Comparison of ENCODE assay signal across 9 cellular contexts in the genomic region with DNA sequence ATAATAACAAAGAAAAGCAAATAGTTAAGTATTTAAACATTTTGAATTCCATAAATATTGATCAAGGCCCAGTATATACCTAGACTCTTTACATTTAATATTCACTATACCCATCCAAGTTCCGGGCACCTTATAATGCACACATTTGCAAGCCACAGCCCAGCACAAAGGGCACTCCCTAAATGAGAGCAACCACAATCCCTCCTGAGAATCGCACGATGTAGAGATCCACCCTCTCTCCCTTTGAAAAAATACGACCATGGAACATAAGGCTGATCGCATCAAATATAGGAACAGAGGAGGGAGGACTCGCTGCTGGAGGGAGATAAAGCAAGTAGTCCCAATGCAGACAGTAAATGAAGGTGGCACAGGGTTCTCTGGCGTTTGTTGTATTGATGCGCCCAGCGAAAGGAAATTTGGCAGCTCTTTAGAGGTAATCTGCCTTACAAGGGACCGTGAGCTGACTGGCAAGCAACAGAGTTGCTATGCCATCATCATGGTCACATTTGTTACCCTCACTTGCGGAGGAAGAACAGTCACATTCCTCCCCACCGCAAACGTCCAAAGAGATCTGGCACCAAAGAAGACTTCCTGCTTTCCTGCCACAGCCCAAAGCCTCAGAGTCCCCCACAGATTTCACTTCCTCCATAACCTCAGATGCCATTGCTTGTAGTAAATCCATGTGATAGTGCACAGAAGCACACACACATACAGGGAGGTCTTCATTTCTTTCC. TPM values are rescaled to one million over a fixed set of nuclear protein-coding genes. Genes with fewer than 3 reads are reported as not detected.
A peak's percentile ranks its signal among the peaks of the same experiment; 100 is the strongest.
DNase-seq lines count a peak whose midpoint lies in the region; ATAC-seq and TF ChIP-seq lines count a peak whose summit lies in the region.
"Had no signal": no experiment of that assay in that cellular context is flagged by ENCODE, and none has a peak within 500 bp of the region (broad histone marks: within the 10 kb centered on the region; RNA-seq: fewer than 3 reads in every experiment).

No MANE protein-coding gene starts in this region.

- H3K9me3 Mint-ChIP-seq in activated naive CD4-positive, alpha-beta T cell treated with anti-CD3 and anti-CD28 coated beads for 36 hours, result no peaks in the 10 kb centered on the region
- no peaks in the 10 kb centered on the region for H3K9me3 Mint-ChIP-seq in chondrocyte (ENCODE audit: low read depth)

- H3K36me3 ChIP-seq in OCI-LY3 (replicated peaks; ENCODE audit: low read depth, low read length) (no peaks in the 10 kb centered on the region), lower lobe of right lung (no peaks in the 10 kb centered on the region)
- H3K36me3 ChIP-seq: gastrocnemius medialis had no signal

- peaks cover 3% of the 10 kb centered on the region for H3K27me3 Mint-ChIP-seq in activated naive CD4-positive, alpha-beta T cell treated with anti-CD3 and anti-CD28 coated beads for 36 hours (ENCODE audit: low read depth)
- peaks cover 34% of the 10 kb centered on the region for H3K27me3 Mint-ChIP-seq in chondrocyte (ENCODE audit: low read depth)

- CTCF ChIA-PET in activated naive CD4-positive, alpha-beta T cell treated with anti-CD3 and anti-CD28 coated beads for 36 hours (lab: Charles Lee), result interaction anchor here (0.8 to 1.3 kb wide), 3 partner anchors 9 to 275 kb away, joined by 3 to 5 read pairs (median 3); no protein-coding TSS in a partner anchor

- TF ChIP-seq CTCF in OCI-LY3 (IDR thresholded peaks at IDR 0.05; ENCODE audit: low read depth, low read length) (no peak), lower lobe of right lung (IDR thresholded peaks at IDR 0.05) (no peak), chondrocyte (IDR thresholded peaks at IDR 0.05) (no peak)

- peak; percentile 46 for DNase-seq in activated naive CD4-positive, alpha-beta T cell treated with anti-CD3 and anti-CD28 coated beads for 36 hours
- no peak for DNase-seq in activated naive CD4-positive, alpha-beta T cell treated with anti-CD3 and anti-CD28 coated beads, Interleukin-2, amount 50 U/mL, for 16 hours
- peak; percentile 54 for DNase-seq in lower lobe of right lung
- DNase-seq in DMS79 treated with DMSO at 0.1 percent for 48 hours (lab: John Stamatoyannopoulos, UW), result no peak
- no peak for DNase-seq in NCI-H2081 treated with DMSO at 0.1 percent for 48 hours (lab: John Stamatoyannopoulos, UW)
- DNase-seq in chondrocyte (ENCODE audit: low spot score), result no peak

- no peaks in the 10 kb centered on the region for H3K79me2 ChIP-seq in OCI-LY3 (ENCODE audit: low read length)

- no peaks in the 10 kb centered on the region for H4K20me1 ChIP-seq in OCI-LY3 (ENCODE audit: insufficient read depth, low read length)

- peak overlapping the region; percentile 53 for H3K9ac ChIP-seq in OCI-LY3 (ENCODE audit: low read length)

- ATAC-seq in HG02870 (IDR thresholded peaks at IDR 0.05; ENCODE audit: unreplicated experiment) (peak; percentile 82), lower lobe of right lung (peak; percentile 78 to 92)
- ATAC-seq: gastrocnemius medialis had no signal

- intact Hi-C loops in activated naive CD4-positive, alpha-beta T cell treated with anti-CD3 and anti-CD28 coated beads for 36 hours (cut with micrococcal nuclease), result no loop called here
- intact Hi-C loops in lower lobe of right lung (cut with DNase I), result no loop called here

- peaks cover 11% of the 10 kb centered on the region for H3K4me1 Mint-ChIP-seq in activated naive CD4-positive, alpha-beta T cell treated with anti-CD3 and anti-CD28 coated beads for 36 hours (ENCODE audit: low read depth)
- no peaks in the 10 kb centered on the region for H3K4me1 Mint-ChIP-seq in chondrocyte (ENCODE audit: low read depth)

- H3K36me3 Mint-ChIP-seq in activated naive CD4-positive, alpha-beta T cell treated with anti-CD3 and anti-CD28 coated beads for 36 hours (ENCODE audit: low read depth), result no peaks in the 10 kb centered on the region
- H3K36me3 Mint-ChIP-seq in chondrocyte (ENCODE audit: low read depth), result no peaks in the 10 kb centered on the region

- H3K4me1 ChIP-seq in OCI-LY3 (ENCODE audit: low read length) (peaks cover 18% of the 10 kb centered on the region), lower lobe of right lung (peaks cover 8% of the 10 kb centered on the region)
- H3K4me1 ChIP-seq: gastrocnemius medialis had no signal

- H3K27ac Mint-ChIP-seq in activated naive CD4-positive, alpha-beta T cell treated with anti-CD3 and anti-CD28 coated beads for 36 hours, result no peak overlapping the region
- no peak overlapping the region for H3K27ac Mint-ChIP-seq in chondrocyte (ENCODE audit: unreplicated experiment)

- H3K27me3 ChIP-seq in OCI-LY3 (ENCODE audit: low read depth, low read length) (peaks cover 9% of the 10 kb centered on the region), lower lobe of right lung (ENCODE audit: low read depth) (peaks cover 6% of the 10 kb centered on the region)
- H3K27me3 ChIP-seq: gastrocnemius medialis had no signal

- H3K27ac ChIP-seq in OCI-LY3 (ENCODE audit: low read length) (peak overlapping the region; percentile 34; the same call in 1 of the 2 replicates), lower lobe of right lung (no peak overlapping the region)
- H3K27ac ChIP-seq: gastrocnemius medialis had no signal

- peak overlapping the region; percentile 76 for H3K4me3 ChIP-seq in OCI-LY3 (ENCODE audit: low read length)
- no peak overlapping the region for H3K4me3 ChIP-seq in lower lobe of right lung
- H3K4me3 ChIP-seq: gastrocnemius medialis had no signal

- peak overlapping the region; percentile 78 for H2AFZ ChIP-seq in OCI-LY3 (ENCODE audit: low read depth, low read length)

- H3K4me2 ChIP-seq in OCI-LY3 (ENCODE audit: low read length), result peak overlapping the region; percentile 99

- H3K9me3 ChIP-seq in OCI-LY3 (ENCODE audit: insufficient read depth, low read length) (no peaks in the 10 kb centered on the region), lower lobe of right lung (no peaks in the 10 kb centered on the region)
- H3K9me3 ChIP-seq: gastrocnemius medialis had no signal

- peak overlapping the region; percentile 3 for H3K4me3 Mint-ChIP-seq in activated naive CD4-positive, alpha-beta T cell treated with anti-CD3 and anti-CD28 coated beads for 36 hours
- no peak overlapping the region for H3K4me3 Mint-ChIP-seq in chondrocyte (ENCODE audit: unreplicated experiment)

RNA-seq across cellular contexts. Expression of a gene that starts 16.1 kb away (rescaled TPM):
- not detected for total RNA-seq in activated naive CD4-positive, alpha-beta T cell treated with anti-CD3 and anti-CD28 coated beads for 36 hours
- total RNA-seq in lower lobe of right lung (not detected), chondrocyte (not detected in 3 replicates)
- total RNA-seq: gastrocnemius medialis had no signal

RNA-seq across cellular contexts. Expression of a gene that starts 22.5 kb away (rescaled TPM):
- not detected for total RNA-seq in activated naive CD4-positive, alpha-beta T cell treated with anti-CD3 and anti-CD28 coated beads for 36 hours
- not detected for total RNA-seq in lower lobe of right lung
- total RNA-seq in chondrocyte, result not detected in 3 replicates
- total RNA-seq: gastrocnemius medialis had no signal

RNA-seq across cellular contexts. Expression of a gene that starts 57.5 kb away (rescaled TPM):
- 100 to 1,000 TPM; 186 to 187 TPM for total RNA-seq in activated naive CD4-positive, alpha-beta T cell treated with anti-CD3 and anti-CD28 coated beads for 36 hours
- 152 TPM for total RNA-seq in lower lobe of right lung
- 70.1 to 79.6 TPM (median 79.4 TPM) in 3 replicates for total RNA-seq in chondrocyte

Comparison
In these comparisons a context has a peak if more than half of its experiments do, and no peak if none do; other contexts are left out.
1. DNase-seq: peak in activated naive CD4-positive, alpha-beta T cell treated with anti-CD3 and anti-CD28 coated beads for 36 hours (single experiment) and lower lobe of right lung (single experiment); none in activated naive CD4-positive, alpha-beta T cell treated with anti-CD3 and anti-CD28 coated beads, Interleukin-2, amount 50 U/mL, for 16 hours (single experiment), DMS79 treated with DMSO at 0.1 percent for 48 hours (single experiment), NCI-H2081 treated with DMSO at 0.1 percent for 48 hours (single experiment) and chondrocyte (single experiment).